Comparison of ENCODE assay signal across 1 cellular context in the genomic region with DNA sequence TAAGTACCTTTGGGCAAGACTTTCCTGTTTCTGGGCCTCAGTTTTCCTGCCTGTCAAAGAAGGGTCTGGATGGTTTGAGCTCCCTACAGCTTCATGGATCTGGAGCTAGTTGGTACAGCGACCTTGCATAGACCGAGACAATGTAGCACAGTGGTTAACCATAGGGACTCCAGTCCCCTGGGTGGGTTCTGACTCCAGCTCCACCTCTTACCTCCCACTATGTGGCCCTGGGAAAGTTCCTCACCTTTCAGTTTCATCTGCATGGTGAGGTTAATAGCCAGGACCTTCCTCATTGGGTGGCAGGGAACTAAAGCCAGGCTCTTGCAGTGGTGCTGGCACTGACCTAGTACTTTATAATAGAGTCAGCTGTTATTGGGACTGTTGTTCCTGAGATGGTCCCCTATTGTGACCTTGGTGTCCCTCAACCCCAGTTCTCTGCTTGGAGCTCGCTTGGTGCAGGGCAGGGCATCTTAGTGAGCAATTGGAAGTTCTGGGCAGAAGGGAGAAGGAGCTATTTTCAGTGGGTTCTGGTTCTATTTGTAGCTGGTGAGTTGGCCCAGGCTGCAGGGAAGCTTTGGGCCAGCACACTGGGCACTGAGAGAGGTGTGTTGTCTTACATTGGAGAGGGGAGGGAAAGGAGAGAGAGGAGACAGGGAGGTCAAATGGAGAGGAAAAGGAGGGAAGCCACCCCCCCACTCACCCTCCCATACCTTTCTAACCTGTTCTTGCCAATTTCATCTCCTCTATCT.
A peak's percentile ranks its signal among the peaks of the same experiment; 100 is the strongest.
TF ChIP-seq lines count a peak whose summit lies in the region.

No MANE protein-coding gene starts in this region.

TF ChIP-seq in GM12878, 131 proteins besides CTCF, POLR2A, EP300 and RAD21:
- TF ChIP-seq CBFB (IDR thresholded peaks at IDR 0.05; ENCODE audit: low read depth): no peak
- TF ChIP-seq RUNX3 (IDR thresholded peaks at IDR 0.05; ENCODE audit: low read length): 0 out of 2 replicates have a peak, but pooled peaks have one; percentile 27
TF ChIP-seq in GM12878: peak in this region for 1.
